7 cellular contexts compared by ENCODE assay signal in genomic region chr11:64258356-64258755, GRCh38.
"Had no signal": no experiment of that assay in that cellular context is flagged by ENCODE, and none has a peak within 500 bp of the region (broad histone marks: within the 10 kb centered on the region; RNA-seq: fewer than 3 reads in every experiment).

No MANE protein-coding gene starts in this region.

- H3K27ac ChIP-seq: HL-60 had no signal

- H3K4me3 ChIP-seq: GM23338, K562 had no signal

- DNase-seq: H9, HCEC 1CT, IMR-90, KG1 had no signal

- H3K27ac Mint-ChIP-seq: GM23338 had no signal

- H3K9me3 Mint-ChIP-seq: GM23338, H9 had no signal

- H3K4me3 Mint-ChIP-seq: GM23338, H9 had no signal

- H2AFZ ChIP-seq: GM23338 had no signal

- ATAC-seq: GM23338, K562 had no signal

- H3K4me2 ChIP-seq: GM23338 had no signal
